In the genomic region with DNA sequence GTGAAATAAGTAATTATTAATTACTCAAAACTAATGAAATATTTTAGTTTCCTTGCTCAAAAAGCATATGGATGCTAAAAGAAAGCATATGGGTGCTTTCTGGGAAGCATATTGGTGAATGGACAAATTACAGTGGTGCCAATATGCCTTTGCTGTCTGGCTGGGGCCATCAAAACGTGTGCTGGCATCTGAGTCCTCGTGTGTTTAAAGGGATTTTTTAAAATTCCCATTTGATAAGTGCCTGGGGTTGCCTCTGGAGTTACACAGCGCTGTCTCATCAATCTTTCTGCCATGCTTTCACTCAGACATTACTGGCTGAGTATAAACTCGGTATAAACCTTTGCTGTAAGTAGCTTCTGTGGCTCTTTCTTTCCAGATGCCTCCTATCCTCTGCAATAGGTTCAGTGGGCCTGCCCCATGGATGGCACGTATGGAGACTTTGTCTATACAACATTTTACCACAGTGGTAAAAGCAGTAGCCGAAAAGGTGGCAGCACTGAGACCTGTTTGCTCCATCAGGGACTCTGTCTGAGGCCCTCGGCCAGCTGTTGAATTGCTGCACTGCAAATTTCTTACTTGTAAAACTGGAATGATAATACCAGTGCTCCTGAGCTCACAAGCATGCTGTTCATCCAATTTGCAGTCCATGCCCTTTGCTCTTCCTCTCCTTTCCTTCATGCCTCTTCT, we compare ENCODE assay signal across 12 cellular contexts.
DNase-seq lines count a peak whose midpoint lies in the region; ATAC-seq, FAIRE-seq and TF ChIP-seq lines count a peak whose summit lies in the region.
"Had no signal": no experiment of that assay in that cellular context is flagged by ENCODE, and none has a peak within 500 bp of the region (broad histone marks: within the 10 kb centered on the region; RNA-seq: fewer than 3 reads in every experiment).

No MANE protein-coding gene starts in this region.

- ATAC-seq in stimulated activated memory B cell treated with anti-CD40 and anti-IgM and Interleukin-4, amounts not matched to agents 10 μg/mL and 1 μg/mL and 100 μg/mL, for 72 hours, result no peak
- no peak for ATAC-seq in HG03442 (IDR thresholded peaks at IDR 0.05; ENCODE audit: unreplicated experiment)

- peak overlapping the region; percentile 23 for H3K27ac Mint-ChIP-seq in stimulated activated memory B cell treated with anti-CD40 and anti-IgM and Interleukin-4, amounts not matched to agents 10 μg/mL and 1 μg/mL and 100 μg/mL, for 72 hours

- H3K27ac ChIP-seq in left ventricle myocardium inferior (replicated peaks), result peak overlapping the region; percentile 87
- H3K27ac ChIP-seq: WERI-Rb-1 had no signal

- H3K4me3 ChIP-seq in adipocyte (ENCODE audit: low read length) (peak overlapping the region; percentile 12), left ventricle myocardium inferior (no peak overlapping the region)
- H3K4me3 ChIP-seq: skin epidermis had no signal

- peak overlapping the region; percentile 62 for H3K9ac ChIP-seq in adipocyte (ENCODE audit: low read length)

- peaks cover 4% of the 10 kb centered on the region for H3K36me3 Mint-ChIP-seq in stimulated activated memory B cell treated with anti-CD40 and anti-IgM and Interleukin-4, amounts not matched to agents 10 μg/mL and 1 μg/mL and 100 μg/mL, for 72 hours

- H3K36me3 ChIP-seq in adipocyte (ENCODE audit: control insufficient read depth, insufficient read depth, low read length, severe bottlenecking) (no peaks in the 10 kb centered on the region), left ventricle myocardium inferior (no peaks in the 10 kb centered on the region)
- H3K36me3 ChIP-seq: WERI-Rb-1 had no signal

- no peaks in the 10 kb centered on the region for H3K9me3 ChIP-seq in adipocyte (ENCODE audit: control insufficient read depth, low read length)
- H3K9me3 ChIP-seq in left ventricle myocardium inferior (replicated peaks), result no peaks in the 10 kb centered on the region

- H3K27me3 Mint-ChIP-seq in stimulated activated memory B cell treated with anti-CD40 and anti-IgM and Interleukin-4, amounts not matched to agents 10 μg/mL and 1 μg/mL and 100 μg/mL, for 72 hours, result no peaks in the 10 kb centered on the region

- no peak for DNase-seq in H54 (ENCODE audit: insufficient read length, low spot score)
- DNase-seq in adipocyte (ENCODE audit: low read depth), result no peak
- peak; percentile 29 for DNase-seq in left ventricle myocardium inferior
- no peak for DNase-seq in NK-92 treated with Interleukin-12 subunit alpha and Interleukin-12 subunit beta, amount 100 ng/mL, for 24 hours (lab: John Stamatoyannopoulos, UW)
- DNase-seq in NCI-H1436 treated with DMSO at 0.1 percent for 48 hours (lab: John Stamatoyannopoulos, UW), result no peak
- DNase-seq in NCI-H1105 (lab: John Stamatoyannopoulos, UW), result no peak
- DNase-seq: NCI-H510A, WERI-Rb-1 had no signal

- peaks cover 48% of the 10 kb centered on the region for H3K4me1 Mint-ChIP-seq in stimulated activated memory B cell treated with anti-CD40 and anti-IgM and Interleukin-4, amounts not matched to agents 10 μg/mL and 1 μg/mL and 100 μg/mL, for 72 hours

- peak; percentile 6 for FAIRE-seq in H54 (lab: Jason Lieb, UNC)
- FAIRE-seq: G401.6 had no signal

- H3K4me1 ChIP-seq in adipocyte (ENCODE audit: control insufficient read depth, insufficient read depth, low read length) (peaks cover 36% of the 10 kb centered on the region), left ventricle myocardium inferior (peaks cover 74% of the 10 kb centered on the region)

- no peak for TF ChIP-seq POLR2A in H54 (IDR thresholded peaks at IDR 0.05; ENCODE audit: low read depth, low read length)

- no peaks in the 10 kb centered on the region for H3K27me3 ChIP-seq in adipocyte (replicated peaks; ENCODE audit: control insufficient read depth, insufficient read depth, low read length)
- H3K27me3 ChIP-seq in left ventricle myocardium inferior (ENCODE audit: low read depth), result no peaks in the 10 kb centered on the region

- intact Hi-C loops in left ventricle myocardium inferior (cut with micrococcal nuclease), result no loop called here

- no peak overlapping the region for H3K4me3 Mint-ChIP-seq in stimulated activated memory B cell treated with anti-CD40 and anti-IgM and Interleukin-4, amounts not matched to agents 10 μg/mL and 1 μg/mL and 100 μg/mL, for 72 hours

- no peaks in the 10 kb centered on the region for H3K9me3 Mint-ChIP-seq in stimulated activated memory B cell treated with anti-CD40 and anti-IgM and Interleukin-4, amounts not matched to agents 10 μg/mL and 1 μg/mL and 100 μg/mL, for 72 hours

- no peak for TF ChIP-seq CTCF in left ventricle myocardium inferior (IDR thresholded peaks at IDR 0.05; ENCODE audit: borderline replicate concordance)
